12 cellular contexts compared by ENCODE assay signal in the genomic region with DNA sequence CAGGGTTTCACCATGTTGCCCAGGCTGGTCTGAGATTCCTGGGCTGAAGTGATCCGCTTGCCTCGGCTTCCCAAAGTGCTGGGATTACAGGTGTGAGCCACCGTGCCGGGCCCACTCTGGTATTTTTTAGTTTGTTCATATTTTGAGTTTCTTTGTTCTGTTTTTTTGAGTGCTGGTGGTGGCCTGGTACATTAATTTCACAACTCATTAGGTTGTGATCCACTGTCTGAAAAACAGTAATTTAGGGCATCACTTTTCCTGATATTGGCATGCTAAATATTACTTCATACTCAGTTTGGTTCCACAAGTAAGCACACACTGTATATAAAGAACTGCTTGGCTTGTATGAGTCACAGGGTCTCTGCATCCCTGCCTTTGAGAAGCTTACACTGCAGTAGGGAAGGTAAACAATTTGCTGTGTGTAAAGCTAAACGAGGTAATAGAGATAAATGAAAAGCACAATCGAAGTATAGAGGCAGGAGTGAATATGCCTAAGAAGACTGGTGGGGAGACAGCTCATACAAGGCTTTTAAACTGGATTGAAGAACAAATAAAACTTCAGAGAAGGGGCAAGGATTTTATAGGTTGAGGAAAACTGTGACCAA. TPM values are rescaled to one million over a fixed set of nuclear protein-coding genes. Genes with fewer than 3 reads are reported as not detected.
DNase-seq lines count a peak whose midpoint lies in the region; ATAC-seq, FAIRE-seq and TF ChIP-seq lines count a peak whose summit lies in the region.
"Had no signal": no experiment of that assay in that cellular context is flagged by ENCODE, and none has a peak within 500 bp of the region (broad histone marks: within the 10 kb centered on the region; RNA-seq: fewer than 3 reads in every experiment).

No MANE protein-coding gene starts in this region.

- H3K9me3 Mint-ChIP-seq in CD4-positive, alpha-beta T cell: no peaks in the 10 kb centered on the region

- H3K27ac ChIP-seq in CD4-positive, alpha-beta T cell (ENCODE audit: low read depth, low read length): no peak overlapping the region
- peak overlapping the region; percentile 17 to 69 (median 56) for H3K27ac ChIP-seq in esophagus squamous epithelium
- peak overlapping the region in 1 of 4 donors; percentile 48 for H3K27ac ChIP-seq in pancreas

- peaks cover 0 to 7% (median 0%) of the 10 kb centered on the region in 3 donors for H3K36me3 ChIP-seq in esophagus squamous epithelium
- no peaks in the 10 kb centered on the region for H3K36me3 ChIP-seq in pancreas

- DNase-seq in CD4-positive, alpha-beta T cell: no peak
- DNase-seq in NCI-H345 treated with DMSO at 0.1 percent for 48 hours (lab: John Stamatoyannopoulos, UW; ENCODE audit: unreplicated experiment) (peak; percentile 23), esophagus squamous epithelium (lab: John Stamatoyannopoulos, UW) (no peak), pancreas (no peak), KG1 (lab: John Stamatoyannopoulos, UW) (no peak), DMS79 treated with DMSO at 0.1 percent for 48 hours (lab: John Stamatoyannopoulos, UW) (no peak), iPS-NIHi7 (ENCODE audit: extremely low spot score) (no peak)
- DNase-seq: H7, NCI-H1092 had no signal

- no peaks in the 10 kb centered on the region for H3K27me3 ChIP-seq in CD4-positive, alpha-beta T cell (ENCODE audit: control insufficient read depth, insufficient read depth, low read length)
- H3K27me3 ChIP-seq in esophagus squamous epithelium (no peaks in the 10 kb centered on the region), pancreas (no peaks in the 10 kb centered on the region)

- peaks cover 58% of the 10 kb centered on the region for H3K4me1 Mint-ChIP-seq in CD4-positive, alpha-beta T cell (ENCODE audit: low read depth)

- no peak overlapping the region for H3K4me3 Mint-ChIP-seq in CD4-positive, alpha-beta T cell

- 68 to 74% methylated on average over 6 of the region's 6 CpGs for WGBS in esophagus squamous epithelium, 2 donors
- WGBS in pancreas, 2 donors: 68% methylated on average over 6 of the region's 6 CpGs

- no peak for TF ChIP-seq CTCF in CD4-positive, alpha-beta T cell (IDR thresholded peaks at IDR 0.05)
- TF ChIP-seq CTCF in esophagus squamous epithelium (IDR thresholded peaks at IDR 0.05) (no peak), pancreas (IDR thresholded peaks at IDR 0.05) (no peak)

- no peak for TF ChIP-seq POLR2A in esophagus squamous epithelium (IDR thresholded peaks at IDR 0.05)

- peaks cover 6% of the 10 kb centered on the region for H3K36me3 Mint-ChIP-seq in CD4-positive, alpha-beta T cell (ENCODE audit: low read depth)

- peaks cover 0 to 59% (median 42%) of the 10 kb centered on the region in 3 donors for H3K4me1 ChIP-seq in esophagus squamous epithelium
- peaks cover 13 to 45% (median 19%) of the 10 kb centered on the region in 3 donors for H3K4me1 ChIP-seq in pancreas

- no peaks in the 10 kb centered on the region for H3K9me3 ChIP-seq in CD4-positive, alpha-beta T cell (ENCODE audit: control insufficient read depth, low read length)
- H3K9me3 ChIP-seq in esophagus squamous epithelium (no peaks in the 10 kb centered on the region), pancreas (no peaks in the 10 kb centered on the region)

- H3K4me3 ChIP-seq in esophagus squamous epithelium: no peak overlapping the region
- no peak overlapping the region for H3K4me3 ChIP-seq in pancreas

- POLR2A ChIA-PET in CD4-positive, alpha-beta T cell (lab: Charles Lee): interaction anchor here (1.1 kb wide), 1 partner anchor 220 kb away, joined by 3 read pairs; the partner anchor contains the start of gene PSMB4

- CTCF ChIA-PET in CD4-positive, alpha-beta T cell (lab: Charles Lee): no interaction called here

- H3K27me3 Mint-ChIP-seq in CD4-positive, alpha-beta T cell: no peaks in the 10 kb centered on the region

- intact Hi-C loops in CD4-positive, alpha-beta T cell (cut with DNase I, micrococcal nuclease): loop anchor here in 1 of 2 experiments (5.0 kb wide), 1 partner anchor 38 kb away; no protein-coding TSS in a partner anchor
- intact Hi-C loops in esophagus squamous epithelium (cut with DNase I) (no loop called here), pancreas (cut with DNase I) (no loop called here)

- peak overlapping the region; percentile 11 for H3K27ac Mint-ChIP-seq in CD4-positive, alpha-beta T cell

- no peak for FAIRE-seq in pancreas (lab: Jason Lieb, UNC)
- FAIRE-seq: endometrium, G401.6 had no signal

- no peak for ATAC-seq in CD4-positive, alpha-beta T cell (ENCODE audit: poor library complexity)
- peak in 3 of 4 donors; percentile 69 to 83 (median 74) for ATAC-seq in pancreas
- ATAC-seq in GM21825 (IDR thresholded peaks at IDR 0.05; ENCODE audit: unreplicated experiment): no peak

RNA-seq across cellular contexts. Expression of gene SNX27, which starts 7.7 kb away (rescaled TPM):
- total RNA-seq in CD4-positive, alpha-beta T cell: 10 to 100 TPM; 13.2 to 13.3 TPM
- total RNA-seq in esophagus squamous epithelium (10 to 100 TPM; 15.0 to 30.3 (median 17.3) TPM), pancreas (10 to 100 TPM; 10.2 to 23.4 (median 13.0) TPM)
- 1 to 10 TPM; 5.9 to 6.5 TPM for polyA plus RNA-seq in pancreas

Comparison
In these comparisons a context has a peak if more than half of its experiments do, and no peak if none do; other contexts are left out.
1. ATAC-seq: peak in pancreas (3 of 4); none in CD4-positive, alpha-beta T cell (single experiment) and GM21825 (single experiment).